Comparison of ENCODE assay signal across 1 cellular context in the genomic region with DNA sequence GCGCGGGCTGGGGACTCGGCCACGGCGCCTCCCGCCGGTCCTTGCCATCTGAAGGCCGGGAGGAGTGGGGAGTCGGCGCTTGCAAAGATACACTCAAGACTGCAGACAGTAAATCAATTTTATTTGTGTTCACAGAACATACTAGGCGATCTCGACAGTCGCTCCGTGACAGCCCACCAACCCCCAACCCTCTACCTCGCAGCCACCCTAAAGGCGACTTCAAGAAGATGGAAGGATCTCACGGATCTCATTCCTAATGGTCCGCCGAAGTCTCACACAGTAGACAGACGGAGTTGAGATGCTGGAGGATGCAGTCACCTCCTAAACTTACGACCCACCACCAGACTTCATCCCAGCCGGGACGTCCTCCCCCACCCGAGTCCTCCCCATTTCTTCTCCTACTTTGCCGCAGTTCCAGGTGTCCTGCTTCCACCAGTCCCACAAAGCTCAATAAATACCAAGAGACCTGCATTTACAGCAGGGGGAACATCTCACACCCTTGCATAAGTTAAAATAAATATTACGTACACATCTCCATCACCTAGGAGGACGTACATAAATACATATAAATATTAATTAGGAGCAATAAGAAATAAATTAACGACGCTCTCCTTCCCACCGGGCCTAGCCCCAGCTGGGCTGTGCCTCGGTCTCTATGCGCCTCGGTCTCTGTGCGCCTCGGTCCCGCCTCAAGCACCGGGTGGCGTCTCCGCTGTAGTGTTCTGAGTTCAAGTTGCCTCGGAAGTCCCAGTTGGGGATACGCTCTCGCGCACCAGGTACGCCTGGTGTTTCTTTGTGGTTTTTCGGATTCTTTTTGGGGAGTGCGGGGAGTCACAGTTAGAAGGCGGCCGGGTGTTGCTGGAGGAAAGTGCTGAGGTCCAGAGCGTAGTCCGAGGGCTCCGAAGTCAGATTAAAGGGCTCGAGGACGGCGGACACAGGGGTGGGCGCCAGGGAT.
TF ChIP-seq lines count a peak whose summit lies in the region.

No MANE protein-coding gene starts in this region.

TF ChIP-seq in A549, 52 proteins besides CTCF, POLR2A, EP300 and RAD21 (continued from another document):
- TF ChIP-seq MYC (IDR thresholded peaks at IDR 0.05; ENCODE audit: borderline replicate concordance, low read length) (no peak), ZSCAN20 (CRISPR knock-in tag; IDR thresholded peaks at IDR 0.05) (no peak)
- TF ChIP-seq, protein P1, sequence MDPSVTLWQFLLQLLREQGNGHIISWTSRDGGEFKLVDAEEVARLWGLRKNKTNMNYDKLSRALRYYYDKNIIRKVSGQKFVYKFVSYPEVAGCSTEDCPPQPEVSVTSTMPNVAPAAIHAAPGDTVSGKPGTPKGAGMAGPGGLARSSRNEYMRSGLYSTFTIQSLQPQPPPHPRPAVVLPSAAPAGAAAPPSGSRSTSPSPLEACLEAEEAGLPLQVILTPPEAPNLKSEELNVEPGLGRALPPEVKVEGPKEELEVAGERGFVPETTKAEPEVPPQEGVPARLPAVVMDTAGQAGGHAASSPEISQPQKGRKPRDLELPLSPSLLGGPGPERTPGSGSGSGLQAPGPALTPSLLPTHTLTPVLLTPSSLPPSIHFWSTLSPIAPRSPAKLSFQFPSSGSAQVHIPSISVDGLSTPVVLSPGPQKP (IDR thresholded peaks at IDR 0.05; ENCODE audit: low read depth, low read length) = no peak
- TF ChIP-seq, protein P2, sequence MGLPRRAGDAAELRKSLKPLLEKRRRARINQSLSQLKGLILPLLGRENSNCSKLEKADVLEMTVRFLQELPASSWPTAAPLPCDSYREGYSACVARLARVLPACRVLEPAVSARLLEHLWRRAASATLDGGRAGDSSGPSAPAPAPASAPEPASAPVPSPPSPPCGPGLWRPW (IDR thresholded peaks at IDR 0.05) = no peak
